38 cellular contexts compared by ENCODE assay signal in genomic region chr16:21121150-21121549, GRCh38. TPM values are rescaled to one million over a fixed set of nuclear protein-coding genes. Genes with fewer than 3 reads are reported as not detected.
"Had no signal": no experiment of that assay in that cellular context is flagged by ENCODE, and none has a peak within 500 bp of the region (broad histone marks: within the 10 kb centered on the region; RNA-seq: fewer than 3 reads in every experiment).

No MANE protein-coding gene starts in this region.

- H3K27me3 ChIP-seq: brain microvascular endothelial cell, Peyer's patch had no signal

- ATAC-seq: activated CD8-positive, alpha-beta memory T cell treated with anti-CD3 and anti-CD28 coated beads, Interleukin-2, amount 10 ng/mL, durations not matched to agents 7 days and 5 days; PC-3; T-cell; T-helper 17 cell had no signal

- H3K4me1 ChIP-seq: Peyer's patch, SJSA1 had no signal

- H3K9me3 ChIP-seq: Peyer's patch, SJSA1, SK-N-SH had no signal

- H3K36me3 ChIP-seq: brain microvascular endothelial cell, Peyer's patch, SJSA1 had no signal

- H3K27ac ChIP-seq: brain microvascular endothelial cell, Peyer's patch, SJSA1, VCaP had no signal

- H3K4me3 ChIP-seq: Peyer's patch, SJSA1 had no signal

- DNase-seq: activated B cell treated with CpG ODN at 0.5 μM for 24 hours; activated CD4-positive, alpha-beta memory T cell treated with anti-CD3 and anti-CD28 coated beads, Interleukin-2, amount 10 ng/mL, durations not matched to agents 7 days and 5 days; activated CD4-positive, alpha-beta T cell treated with anti-CD3 and anti-CD28 coated beads for 4 hours; activated CD4-positive, CD25-positive, alpha-beta regulatory T cell treated with anti-CD3 and anti-CD28 coated beads, Interleukin-2, amount 50 U/mL, for 72 hours; activated CD8-positive, alpha-beta memory T cell treated with anti-CD3 and anti-CD28 coated beads for 24 hours; activated CD8-positive, alpha-beta memory T cell treated with anti-CD3 and anti-CD28 coated beads, Interleukin-2, amount 10 ng/mL, durations not matched to agents 7 days and 5 days; activated CD8-positive, alpha-beta memory T cell treated with anti-CD3 and anti-CD28 coated beads, Interleukin-2, amount 50 U/mL, for 48 hours; activated effector memory CD4-positive, alpha-beta T cell treated with Interleukin-2 at 50 U/mL for 16 hours; activated naive CD4-positive, alpha-beta T cell; activated naive CD4-positive, alpha-beta T cell treated with anti-CD3 and anti-CD28 coated beads, Interleukin-2, amount 50 U/mL, for 16 hours; activated naive CD8-positive, alpha-beta T cell treated with anti-CD3 and anti-CD28 coated beads for 36 hours; activated T-cell treated with anti-CD3 and anti-CD28 coated beads, Interleukin-2, amount 50 U/mL, for 48 hours; amniotic stem cell; aorta; brain microvascular endothelial cell; central memory CD4-positive, alpha-beta T cell; NCI-H1092 treated with DMSO at 0.1 percent for 48 hours; NCI-H1417; NCI-H146; NCI-H187; NCI-H2029 treated with DMSO at 0.1 percent for 48 hours; NCI-H2107; NCI-H2171; NCI-H510A; NCI-H526; NCI-H748 treated with DMSO at 0.1 percent for 48 hours; NK-92 treated with Interleukin-12 subunit alpha and Interleukin-12 subunit beta, amount 100 ng/mL, for 24 hours; PC-3; Peyer's patch; RPMI8226; SHP77 treated with DMSO at 0.1 percent for 48 hours; SK-N-SH; T-cell; T-helper 17 cell; T-helper 9 cell had no signal

RNA-seq across cellular contexts. Expression of gene DNAH3, which starts 29.5 kb away (rescaled TPM):
- total RNA-seq: activated B cell treated with CpG ODN at 0.5 μM for 24 hours; activated naive CD8-positive, alpha-beta T cell treated with anti-CD3 and anti-CD28 coated beads for 36 hours; aorta; M059J; T-cell had no signal
- polyA plus RNA-seq: aorta, SK-N-SH had no signal
